ENCODE assay signal across 8 cellular contexts in the genomic region with DNA sequence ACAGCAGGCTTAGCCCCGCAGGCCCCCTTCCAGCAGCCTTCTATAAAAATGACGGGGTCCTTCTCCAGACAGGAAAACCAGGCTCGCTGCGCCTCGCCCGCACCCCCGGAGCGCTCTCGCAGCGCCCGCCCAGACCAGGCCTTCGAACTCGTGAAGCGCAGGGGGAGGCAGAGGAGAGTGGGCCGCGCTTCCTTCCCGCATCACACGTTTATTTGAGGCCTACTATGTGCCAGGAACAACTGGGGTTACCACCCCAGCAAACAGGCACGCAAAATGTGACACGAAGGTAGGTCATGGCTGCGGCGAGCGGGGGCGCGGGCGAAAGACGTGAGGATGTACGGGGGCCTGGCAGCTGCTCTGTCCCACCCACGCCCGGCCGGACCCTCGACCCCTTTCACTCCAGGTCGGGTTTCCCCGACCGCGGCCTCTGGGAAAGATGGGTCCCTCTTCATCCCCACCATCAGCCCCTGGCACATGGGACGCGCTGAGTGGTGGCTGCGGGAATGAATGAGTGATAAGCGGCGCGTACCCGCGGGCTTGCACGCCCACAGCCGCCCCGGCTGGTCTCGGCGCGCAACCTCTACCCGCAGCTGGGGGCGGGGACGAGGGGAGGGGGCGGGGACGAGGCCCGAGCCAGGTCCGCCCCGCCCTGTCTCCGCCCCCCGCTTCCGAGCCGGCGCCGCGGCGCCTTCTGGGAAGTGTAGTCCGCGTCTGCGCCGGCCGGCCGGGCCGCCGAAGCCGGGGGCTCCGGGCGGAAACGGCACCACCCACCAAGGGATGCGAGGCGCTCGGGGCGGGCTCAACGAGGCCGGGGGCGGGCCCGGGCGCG. TPM values are rescaled to one million over a fixed set of nuclear protein-coding genes. Genes with fewer than 3 reads are reported as not detected.
DNase-seq lines count a peak whose midpoint lies in the region; ATAC-seq and TF ChIP-seq lines count a peak whose summit lies in the region.

No MANE protein-coding gene starts in this region.

- BruUV-seq in A673 (replicated peaks; lab: Mats Ljungman, UMichigan): no TSS peak

- H3K27me3 ChIP-seq in A673 (replicated peaks; ENCODE audit: insufficient read depth, low read depth, low read length, poor library complexity) (no peaks in the 10 kb centered on the region), kidney epithelial cell (ENCODE audit: control insufficient read depth, insufficient read depth, low read length) (no peaks in the 10 kb centered on the region)

- TF ChIP-seq CTCF in A673 (conservative IDR thresholded peaks at IDR 0.05; ENCODE audit: low read depth, low read length) (no peak), kidney epithelial cell (IDR thresholded peaks at IDR 0.05; ENCODE audit: insufficient read depth, low read length, poor library complexity, severe bottlenecking) (no peak)

- ATAC-seq in GM18867 (IDR thresholded peaks at IDR 0.05; ENCODE audit: unreplicated experiment) (peak; percentile 93), HG03103 (IDR thresholded peaks at IDR 0.05; ENCODE audit: low read depth, unreplicated experiment) (peak; percentile 94)

- POLR2A ChIA-PET in A673 (lab: Charles Lee; ENCODE audit: low non-redundant PET): no interaction called here

- H3K36me3 ChIP-seq in A673 (ENCODE audit: insufficient read depth, low read length, poor library complexity, severe bottlenecking) (no peaks in the 10 kb centered on the region), kidney epithelial cell (ENCODE audit: control insufficient read depth, insufficient read depth, low read length) (no peaks in the 10 kb centered on the region)

- H3K4me3 ChIP-seq in A673 (ENCODE audit: low read depth, low read length, poor library complexity, severe bottlenecking): peak overlapping the region; percentile 72
- H3K4me3 ChIP-seq in kidney epithelial cell (ENCODE audit: low read depth, low read length): peak overlapping the region; percentile 78

- intact Hi-C loops in A673 (cut with micrococcal nuclease; ENCODE audit: unreplicated experiment): no loop called here

- CTCF ChIA-PET in A673 (lab: Charles Lee): no interaction called here

- DNase-seq in A673 (ENCODE audit: low spot score) (peak; percentile 93), NCI-H2227 treated with DMSO at 0.1 percent for 48 hours (lab: John Stamatoyannopoulos, UW) (peak; percentile 93), cerebellum (ENCODE audit: low spot score) (peak; percentile 96), kidney epithelial cell (ENCODE audit: low read depth) (peak; percentile 32)
- peak; percentile 93 for DNase-seq in activated CD4-positive, alpha-beta T cell treated with anti-CD3 and anti-CD28 coated beads for 1 hour
- DNase-seq in stimulated activated CD4-positive, alpha-beta T cell treated with anti-CD3 and anti-CD28 coated beads, Interleukin-12 subunit alpha, Interleukin-12 subunit beta, amount 100 ng/mL, for 48 hours (ENCODE audit: low read depth in 2 of 3, low spot score in 1 of 3): peak; percentile 86 to 93 (median 88)

- H3K27ac ChIP-seq in A673 (ENCODE audit: low read depth, low read length, poor library complexity, severe bottlenecking): no peak overlapping the region

- H3K9me3 ChIP-seq in A673 (ENCODE audit: low read depth, low read length, poor library complexity, severe bottlenecking): peaks cover 23% of the 10 kb centered on the region

- H3K4me1 ChIP-seq in A673 (ENCODE audit: insufficient read depth, low read length, poor library complexity, severe bottlenecking): peaks cover 8% of the 10 kb centered on the region

RNA-seq across cellular contexts. Expression of a gene that starts 59.1 kb away (rescaled TPM):
- total RNA-seq in A673 (2021): 3.5 and 7.5 TPM in 2 replicates
- total RNA-seq in cerebellum: 3.2 TPM
- 0.48 TPM in 1 of 2 replicates, not detected in the other for total RNA-seq in kidney epithelial cell

Comparison
In these comparisons a context has a peak if more than half of its experiments do, and no peak if none do; other contexts are left out.
1. DNase-seq: peak in every context shown above with its lines; median percentile 96 in cerebellum; 93 in A673; 93 in NCI-H2227 treated with DMSO at 0.1 percent for 48 hours; 93 in activated CD4-positive, alpha-beta T cell treated with anti-CD3 and anti-CD28 coated beads for 1 hour; 88 in stimulated activated CD4-positive, alpha-beta T cell treated with anti-CD3 and anti-CD28 coated beads, Interleukin-12 subunit alpha, Interleukin-12 subunit beta, amount 100 ng/mL, for 48 hours; 32 in kidney epithelial cell.